14 cellular contexts compared by ENCODE assay signal in genomic region chr2:142930835-142931398, GRCh38. TPM values are rescaled to one million over a fixed set of nuclear protein-coding genes. Genes with fewer than 3 reads are reported as not detected.
A peak's percentile ranks its signal among the peaks of the same experiment; 100 is the strongest.
DNase-seq lines count a peak whose midpoint lies in the region.
"Had no signal": no experiment of that assay in that cellular context is flagged by ENCODE, and none has a peak within 500 bp of the region (broad histone marks: within the 10 kb centered on the region; RNA-seq: fewer than 3 reads in every experiment).

No MANE protein-coding gene starts in this region.

- DNase-seq in NCI-H146 (lab: John Stamatoyannopoulos, UW) (peak; percentile 2), NCI-H146 treated with DMSO at 0.1 percent for 48 hours (lab: John Stamatoyannopoulos, UW; ENCODE audit: unreplicated experiment) (no peak), NCI-H2227 treated with DMSO at 0.1 percent for 48 hours (lab: John Stamatoyannopoulos, UW) (peak; percentile 68), inferior parietal cortex (ENCODE audit: extremely low spot score) (peak; percentile 15), RKO (ENCODE audit: low spot score) (no peak), NCI-H510A (lab: John Stamatoyannopoulos, UW) (no peak), G401 (ENCODE audit: low spot score) (no peak)
- DNase-seq: AML-193; CD4-positive, alpha-beta T cell; DMS153; DMS79; GF-D8; H9; IMR-90 had no signal

- in situ Hi-C loops in G401 (cut with HindIII; ENCODE audit: low sequenced_read_pairs), result no loop called here

RNA-seq across cellular contexts. Expression of gene KYNU, which starts 53.5 kb away (rescaled TPM):
- not detected in 2 replicates for total RNA-seq in G401 (2014; rRNA removed; shearing (Covaris generic))

Comparison
In these comparisons a context has a peak if more than half of its experiments do, and no peak if none do; other contexts are left out.
1. DNase-seq: peak in NCI-H146 (single experiment), NCI-H2227 treated with DMSO at 0.1 percent for 48 hours (single experiment) and inferior parietal cortex (single experiment); none in NCI-H146 treated with DMSO at 0.1 percent for 48 hours (single experiment), RKO (single experiment), NCI-H510A (single experiment) and G401 (single experiment).